In the genomic region with DNA sequence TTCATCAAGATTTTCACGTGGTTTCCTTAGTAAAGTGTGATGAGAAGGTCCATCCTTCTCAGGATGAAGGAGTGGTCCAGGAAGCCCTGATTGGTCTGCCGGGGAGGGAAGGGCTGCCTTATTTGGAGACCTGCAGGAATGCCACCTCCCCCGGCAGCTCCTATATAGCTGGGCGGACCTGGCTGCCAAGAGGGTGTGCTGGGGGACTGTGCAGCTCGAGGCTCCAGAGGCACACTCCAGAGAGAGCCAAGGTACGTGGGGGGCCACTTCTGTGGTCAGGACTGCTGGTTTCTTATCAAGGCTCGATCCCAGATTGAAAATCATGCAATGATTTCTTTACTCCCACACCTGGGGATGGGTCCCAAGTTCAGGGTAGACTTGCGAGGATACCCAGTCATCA, we compare ENCODE assay signal across 13 cellular contexts. TPM values are rescaled to one million over a fixed set of nuclear protein-coding genes. Genes with fewer than 3 reads are reported as not detected.
DNase-seq lines count a peak whose midpoint lies in the region; ATAC-seq and TF ChIP-seq lines count a peak whose summit lies in the region.
"Had no signal": no experiment of that assay in that cellular context is flagged by ENCODE, and none has a peak within 500 bp of the region (broad histone marks: within the 10 kb centered on the region; RNA-seq: fewer than 3 reads in every experiment).

A gene with protein sequence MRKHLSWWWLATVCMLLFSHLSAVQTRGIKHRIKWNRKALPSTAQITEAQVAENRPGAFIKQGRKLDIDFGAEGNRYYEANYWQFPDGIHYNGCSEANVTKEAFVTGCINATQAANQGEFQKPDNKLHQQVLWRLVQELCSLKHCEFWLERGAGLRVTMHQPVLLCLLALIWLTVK (plus strand): TSS at position 191 of the 400 bp plus-strand sequence. CDS start 2,643 bp downstream, outside the sequence.

- H3K4me3 Mint-ChIP-seq in HFFc6 (no peak within 1 kb of the TSS), activated B cell treated with CpG ODN at 0.5 μM for 24 hours (peak within 1 kb of the TSS; percentile 55)
- H3K4me3 Mint-ChIP-seq in activated naive CD4-positive, alpha-beta T cell treated with anti-CD3 and anti-CD28 coated beads for 36 hours: no peak within 1 kb of the TSS
- H3K4me3 Mint-ChIP-seq: activated CD8-positive, alpha-beta T cell treated with anti-CD3 and anti-CD28 coated beads, Interleukin-2, amount 10 ng/mL, durations not matched to agents 7 days and 5 days; central memory CD8-positive, alpha-beta T cell had no signal

- H3K27ac ChIP-seq in mesendoderm (ENCODE audit: low read depth, low read length): no peak within 1 kb of the TSS
- H3K27ac ChIP-seq in temporal lobe (ENCODE audit: low read depth, low read length): peak within 1 kb of the TSS; percentile 79
- no peak within 1 kb of the TSS for H3K27ac ChIP-seq in upper lobe of right lung
- peak within 1 kb of the TSS in 1 of 2 donors; percentile 72 for H3K27ac ChIP-seq in ovary
- H3K27ac ChIP-seq: thyroid gland had no signal

- H3K36me3 ChIP-seq in mesendoderm (ENCODE audit: control insufficient read depth, insufficient read depth, low read length) (no peaks in the 10 kb centered on the region), upper lobe of right lung (no peaks in the 10 kb centered on the region), ovary (no peaks in the 10 kb centered on the region)
- H3K36me3 ChIP-seq: right atrium auricular region, thyroid gland had no signal

- no peak for TF ChIP-seq EP300 in ovary (IDR thresholded peaks at IDR 0.05)

- H3K27me3 ChIP-seq in mesendoderm (ENCODE audit: insufficient read depth, low read length, poor library complexity) (no peaks in the 10 kb centered on the region), upper lobe of right lung (peaks cover 5% of the 10 kb centered on the region), ovary (no peaks in the 10 kb centered on the region)
- H3K27me3 ChIP-seq: right atrium auricular region, thyroid gland had no signal

- H3K36me3 Mint-ChIP-seq in HFFc6 (ENCODE audit: low read depth): no peaks in the 10 kb centered on the region
- no peaks in the 10 kb centered on the region for H3K36me3 Mint-ChIP-seq in activated B cell treated with CpG ODN at 0.5 μM for 24 hours (ENCODE audit: low read depth)
- H3K36me3 Mint-ChIP-seq in activated naive CD4-positive, alpha-beta T cell treated with anti-CD3 and anti-CD28 coated beads for 36 hours (ENCODE audit: low read depth): no peaks in the 10 kb centered on the region

- no peak within 1 kb of the TSS for H4K8ac ChIP-seq in mesendoderm (ENCODE audit: low read depth, low read length)

- H3K56ac ChIP-seq in mesendoderm (ENCODE audit: low read length): no peak within 1 kb of the TSS

- peak within 1 kb of the TSS; percentile 80; the same call in 1 of the 2 replicates for H3K27ac Mint-ChIP-seq in HFFc6
- peak within 1 kb of the TSS; percentile 85 for H3K27ac Mint-ChIP-seq in activated B cell treated with CpG ODN at 0.5 μM for 24 hours
- H3K27ac Mint-ChIP-seq in activated naive CD4-positive, alpha-beta T cell treated with anti-CD3 and anti-CD28 coated beads for 36 hours: no peak within 1 kb of the TSS

- intact Hi-C loops in activated B cell treated with CpG ODN at 0.5 μM for 24 hours (cut with micrococcal nuclease): loop anchor here (5.0 to 10.0 kb wide), 2 partner anchors 614 to 723 kb away; no protein-coding TSS in a partner anchor
- intact Hi-C loops in upper lobe of right lung (cut with DNase I): no loop called here
- intact Hi-C loops in activated naive CD4-positive, alpha-beta T cell treated with anti-CD3 and anti-CD28 coated beads for 36 hours (cut with micrococcal nuclease): loop anchor here (2.0 kb wide), 1 partner anchor 613 kb away; no protein-coding TSS in a partner anchor
- intact Hi-C loops in ovary (cut with DNase I): loop anchor here (1.0 to 5.0 kb wide), 3 partner anchors 112 to 114 kb away; no protein-coding TSS in a partner anchor

- H3K27me3 Mint-ChIP-seq in HFFc6 (ENCODE audit: insufficient read depth) (no peaks in the 10 kb centered on the region; the same call in 1 of the 2 replicates), activated B cell treated with CpG ODN at 0.5 μM for 24 hours (no peaks in the 10 kb centered on the region)
- no peaks in the 10 kb centered on the region for H3K27me3 Mint-ChIP-seq in activated naive CD4-positive, alpha-beta T cell treated with anti-CD3 and anti-CD28 coated beads for 36 hours (ENCODE audit: low read depth)
- H3K27me3 Mint-ChIP-seq: central memory CD8-positive, alpha-beta T cell had no signal

- no peaks in the 10 kb centered on the region for H3K79me1 ChIP-seq in mesendoderm (ENCODE audit: low read length)

- ATAC-seq in activated B cell treated with CpG ODN at 0.5 μM for 24 hours (ENCODE audit: low read depth) (no peak), upper lobe of right lung (no peak)

- WGBS in mesendoderm (ENCODE audit: extremely low coverage, insufficient coverage, low lambda C conversion rate): no CpG with 5 or more reads among the region's 8 CpGs
- WGBS in ovary, 3 donors: 55 to 69% (median 62%) methylated on average over 6 to 8 of the region's 8 CpGs

- no peak within 1 kb of the TSS for H3K18ac ChIP-seq in mesendoderm (ENCODE audit: low read length)

- H2BK120ac ChIP-seq in mesendoderm (ENCODE audit: low read depth, low read length): no peak within 1 kb of the TSS

- no peak within 1 kb of the TSS for H4K5ac ChIP-seq in mesendoderm (ENCODE audit: low read length)

- H3K9me3 Mint-ChIP-seq in HFFc6: no peaks in the 10 kb centered on the region
- no peaks in the 10 kb centered on the region for H3K9me3 Mint-ChIP-seq in activated B cell treated with CpG ODN at 0.5 μM for 24 hours
- no peaks in the 10 kb centered on the region for H3K9me3 Mint-ChIP-seq in activated naive CD4-positive, alpha-beta T cell treated with anti-CD3 and anti-CD28 coated beads for 36 hours
- H3K9me3 Mint-ChIP-seq: central memory CD8-positive, alpha-beta T cell had no signal

- no peak within 1 kb of the TSS for H3K23ac ChIP-seq in mesendoderm (ENCODE audit: low read length)

- H3K4me2 ChIP-seq in mesendoderm (ENCODE audit: low read length): no peak within 1 kb of the TSS

- no peak for TF ChIP-seq POLR2A in ovary (IDR thresholded peaks at IDR 0.05)

- H3K9me3 ChIP-seq in upper lobe of right lung: no peaks in the 10 kb centered on the region
- H3K9me3 ChIP-seq in ovary: no peaks in the 10 kb centered on the region
- H3K9me3 ChIP-seq: right atrium auricular region, thyroid gland had no signal

- no peaks in the 10 kb centered on the region for H3K79me2 ChIP-seq in mesendoderm (ENCODE audit: control insufficient read depth, insufficient read depth, low read length)

- H3K9ac ChIP-seq in mesendoderm (ENCODE audit: low read length): no peak within 1 kb of the TSS

- no peak within 1 kb of the TSS for H2BK5ac ChIP-seq in mesendoderm (ENCODE audit: low read length)

- H3K4me3 ChIP-seq in mesendoderm (ENCODE audit: low read length) (no peak within 1 kb of the TSS), upper lobe of right lung (no peak within 1 kb of the TSS), ovary (no peak within 1 kb of the TSS)
- H3K4me3 ChIP-seq: right atrium auricular region, thyroid gland had no signal

- CTCF ChIA-PET in activated B cell treated with CpG ODN at 0.5 μM for 24 hours (lab: Charles Lee): interaction anchor here (0.7 to 1.5 kb wide), 4 partner anchors 12 to 116 kb away, joined by 3 to 7 read pairs (median 4); no protein-coding TSS in a partner anchor
- CTCF ChIA-PET in activated naive CD4-positive, alpha-beta T cell treated with anti-CD3 and anti-CD28 coated beads for 36 hours (lab: Charles Lee): interaction anchor here (0.6 to 8.5 kb wide), 6 partner anchors 40 to 120 kb away, joined by 3 to 90 read pairs (median 3); no protein-coding TSS in a partner anchor

- TF ChIP-seq CTCF in HFFc6 (IDR thresholded peaks at IDR 0.05): no peak
- TF ChIP-seq CTCF in activated B cell treated with CpG ODN at 0.5 μM for 24 hours (IDR thresholded peaks at IDR 0.05): no peak
- no peak for TF ChIP-seq CTCF in upper lobe of right lung (IDR thresholded peaks at IDR 0.05)
- TF ChIP-seq CTCF in ovary (IDR thresholded peaks at IDR 0.05): no peak

- H3K4me1 Mint-ChIP-seq in HFFc6 (ENCODE audit: low read depth) (peaks cover 29% of the 10 kb centered on the region), activated B cell treated with CpG ODN at 0.5 μM for 24 hours (peaks cover 49% of the 10 kb centered on the region)
- H3K4me1 Mint-ChIP-seq in activated naive CD4-positive, alpha-beta T cell treated with anti-CD3 and anti-CD28 coated beads for 36 hours (ENCODE audit: low read depth): peaks cover 10% of the 10 kb centered on the region

- H3K4me1 ChIP-seq in mesendoderm (ENCODE audit: control insufficient read depth, low read depth, low read length) (no peaks in the 10 kb centered on the region), upper lobe of right lung (peaks cover 16% of the 10 kb centered on the region), ovary (ENCODE audit: insufficient read depth) (peaks cover 2% of the 10 kb centered on the region)

- DNase-seq in HFFc6: no peak
- DNase-seq in activated B cell treated with CpG ODN at 0.5 μM for 24 hours: no peak
- peak; percentile 11 for DNase-seq in mesendoderm
- no peak for DNase-seq in upper lobe of right lung
- DNase-seq in activated naive CD4-positive, alpha-beta T cell treated with anti-CD3 and anti-CD28 coated beads for 36 hours: no peak
- DNase-seq in retina: no peak
- no peak for DNase-seq in ovary
- DNase-seq: activated CD8-positive, alpha-beta T cell treated with anti-CD3 and anti-CD28 coated beads, Interleukin-2, amount 10 ng/mL, durations not matched to agents 7 days and 5 days had no signal

- no peak within 1 kb of the TSS for H2AK5ac ChIP-seq in mesendoderm (ENCODE audit: low read length)

- H3K4ac ChIP-seq in mesendoderm (ENCODE audit: low read depth, low read length): no peak within 1 kb of the TSS

- no peak within 1 kb of the TSS for H2BK15ac ChIP-seq in mesendoderm (replicated peaks; ENCODE audit: low read depth)

- POLR2A ChIA-PET in activated B cell treated with CpG ODN at 0.5 μM for 24 hours (lab: Charles Lee): interaction anchor here (0.7 kb wide), 1 partner anchor 37 kb away, joined by 4 read pairs; no protein-coding TSS in a partner anchor

RNA-seq across cellular contexts. Expression of the gene that starts here (rescaled TPM):
- under 1 TPM; 0.31 to 0.62 (median 0.49) TPM for total RNA-seq in HFFc6 (2021; fragmentation: NEBNext Ultra II Directional; extraction: Animal tissue kit (Norgen Biotek cat#: 25700))
- total RNA-seq in activated B cell treated with CpG ODN at 0.5 μM for 24 hours (not detected in 2 replicates), temporal lobe (0.25 TPM), upper lobe of right lung (0.43 TPM), ovary (under 1 TPM in 4 of 7 donors, not detected in 3; 0.05 to 0.24 (median 0.09) TPM)
- 2.9 TPM for polyA plus RNA-seq in mesendoderm (2013, experiment 1 of 2)
- polyA plus RNA-seq in mesendoderm (2013, experiment 2 of 2): 2.8 TPM
- total RNA-seq in activated naive CD4-positive, alpha-beta T cell treated with anti-CD3 and anti-CD28 coated beads for 36 hours: not detected
- under 1 TPM; 0.18 to 0.47 TPM for polyA plus RNA-seq in ovary
- total RNA-seq: activated CD8-positive, alpha-beta T cell treated with anti-CD3 and anti-CD28 coated beads, Interleukin-2, amount 10 ng/mL, durations not matched to agents 7 days and 5 days; epithelial cell of proximal tubule; right atrium auricular region had no signal
